ENCODE assay signal across 16 cellular contexts in the genomic region with DNA sequence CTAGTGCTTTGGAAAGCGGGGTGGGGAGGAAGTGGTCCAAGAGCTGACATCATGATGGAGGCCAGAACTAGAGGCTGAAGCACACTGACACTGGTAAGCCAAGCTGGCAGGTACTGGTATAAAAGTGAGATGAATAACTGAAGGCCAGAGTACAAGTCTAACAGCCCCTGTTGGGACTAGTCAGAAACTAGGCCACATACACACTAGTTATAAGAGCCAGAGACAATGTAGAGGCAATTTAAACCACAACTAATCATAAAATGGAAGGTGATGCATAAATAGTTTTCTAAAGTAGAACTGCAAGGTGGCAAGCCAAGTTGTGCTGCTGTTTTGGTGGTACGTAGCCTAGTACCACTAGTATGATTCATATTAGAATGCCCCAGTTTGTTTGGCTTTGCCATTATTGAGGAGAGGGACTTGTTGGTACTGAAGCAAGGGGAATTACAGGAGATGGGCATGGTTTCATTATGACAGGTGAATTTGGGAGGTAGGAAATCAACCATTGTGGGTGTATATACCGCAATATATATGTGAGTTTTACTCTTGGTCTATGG. TPM values are rescaled to one million over a fixed set of nuclear protein-coding genes. Genes with fewer than 3 reads are reported as not detected.
DNase-seq lines count a peak whose midpoint lies in the region; ATAC-seq, FAIRE-seq and TF ChIP-seq lines count a peak whose summit lies in the region.
"Had no signal": no experiment of that assay in that cellular context is flagged by ENCODE, and none has a peak within 500 bp of the region (broad histone marks: within the 10 kb centered on the region; RNA-seq: fewer than 3 reads in every experiment).

No MANE protein-coding gene starts in this region.

- H3K27me3 ChIP-seq in ascending aorta (no peaks in the 10 kb centered on the region), tibial artery (no peaks in the 10 kb centered on the region)
- H3K27me3 ChIP-seq: BLaER1 treated with 17β-estradiol and CSF1 and Interleukin-3, amounts not matched to agents 10 nM and 100 nM had no signal

- H3K9me3 ChIP-seq in ascending aorta = peaks cover 0 to 4% of the 10 kb centered on the region in 2 donors
- no peaks in the 10 kb centered on the region for H3K9me3 ChIP-seq in tibial artery
- H3K9me3 ChIP-seq in mucosa of descending colon = no peaks in the 10 kb centered on the region

- H3K4me3 ChIP-seq in ascending aorta (no peak overlapping the region), tibial artery (no peak overlapping the region), mucosa of descending colon (no peak overlapping the region)
- H3K4me3 ChIP-seq: BLaER1 treated with 17β-estradiol and CSF1 and Interleukin-3, amounts not matched to agents 10 nM and 100 nM; GM12878 had no signal

- H3K27me3 Mint-ChIP-seq in activated T-cell treated with anti-CD3 and anti-CD28 coated beads, Interleukin-2, amount 50 U/mL, for 72 hours (ENCODE audit: low read depth) = no peaks in the 10 kb centered on the region
- no peaks in the 10 kb centered on the region for H3K27me3 Mint-ChIP-seq in osteocyte (ENCODE audit: unreplicated experiment)
- H3K27me3 Mint-ChIP-seq: CD4-positive, CD25-positive, alpha-beta regulatory T cell had no signal

- no peak for FAIRE-seq in D721Med (lab: Jason Lieb, UNC)
- FAIRE-seq: GM12878 had no signal

- peak overlapping the region; percentile 84 to 87 for H3K27ac ChIP-seq in ascending aorta
- H3K27ac ChIP-seq in tibial artery = peak overlapping the region; percentile 15 to 22
- H3K27ac ChIP-seq: BLaER1 treated with 17β-estradiol and CSF1 and Interleukin-3, amounts not matched to agents 10 nM and 100 nM had no signal

- peaks cover 0 to 2% of the 10 kb centered on the region in 2 donors for H3K9me3 Mint-ChIP-seq in activated T-cell treated with anti-CD3 and anti-CD28 coated beads, Interleukin-2, amount 50 U/mL, for 72 hours
- H3K9me3 Mint-ChIP-seq in osteocyte (ENCODE audit: unreplicated experiment) = peaks cover 27% of the 10 kb centered on the region
- H3K9me3 Mint-ChIP-seq: H9 had no signal

- no peak overlapping the region for H3K27ac Mint-ChIP-seq in activated T-cell treated with anti-CD3 and anti-CD28 coated beads, Interleukin-2, amount 50 U/mL, for 72 hours
- peak overlapping the region; percentile 89 for H3K27ac Mint-ChIP-seq in osteocyte (ENCODE audit: unreplicated experiment)
- H3K27ac Mint-ChIP-seq: H9 had no signal

- no peak for DNase-seq in activated T-cell treated with anti-CD3 and anti-CD28 coated beads, Interleukin-2, amount 50 U/mL, for 72 hours
- no peak for DNase-seq in activated T-cell treated with anti-CD3 and anti-CD28 coated beads, Interleukin-2, amount 50 U/mL, for 1 hour
- DNase-seq in ascending aorta (ENCODE audit: low spot score in 2 of 2) (no peak), osteocyte (ENCODE audit: extremely low spot score, unreplicated experiment) (no peak), tibial artery (no peak), mucosa of descending colon (no peak), D721Med (ENCODE audit: insufficient read length, low spot score) (no peak)
- DNase-seq: 8988T; Calu3; CD4-positive, CD25-positive, alpha-beta regulatory T cell; DMS79; GOT3; H9 had no signal

- intact Hi-C loops in ascending aorta (cut with DNase I) = loop anchor here (5.0 kb wide), 2 partner anchors 57 to 318 kb away; a partner anchor contains a TSS
- intact Hi-C loops in tibial artery (cut with DNase I; ENCODE audit: low total_unique reads) = no loop called here
- intact Hi-C loops in mucosa of descending colon (cut with DNase I, micrococcal nuclease) = no loop called here

- no peak overlapping the region for H3K4me3 Mint-ChIP-seq in activated T-cell treated with anti-CD3 and anti-CD28 coated beads, Interleukin-2, amount 50 U/mL, for 72 hours
- H3K4me3 Mint-ChIP-seq in osteocyte (ENCODE audit: unreplicated experiment) = no peak overlapping the region
- H3K4me3 Mint-ChIP-seq: CD4-positive, CD25-positive, alpha-beta regulatory T cell; H9 had no signal

- H3K4me1 Mint-ChIP-seq in activated T-cell treated with anti-CD3 and anti-CD28 coated beads, Interleukin-2, amount 50 U/mL, for 72 hours (ENCODE audit: low read depth) = peaks cover 8% of the 10 kb centered on the region
- peaks cover 56% of the 10 kb centered on the region for H3K4me1 Mint-ChIP-seq in osteocyte (ENCODE audit: unreplicated experiment)

- no peaks in the 10 kb centered on the region for H3K36me3 ChIP-seq in ascending aorta
- no peaks in the 10 kb centered on the region for H3K36me3 ChIP-seq in tibial artery
- H3K36me3 ChIP-seq in mucosa of descending colon (ENCODE audit: low read depth) = no peaks in the 10 kb centered on the region

- ATAC-seq in activated T-cell treated with anti-CD3 and anti-CD28 coated beads, Interleukin-2, amount 50 U/mL, for 72 hours (replicated peaks in 1 of 2) = peak; percentile 39 to 51
- ATAC-seq in mucosa of descending colon (no peak), HG03045 (IDR thresholded peaks at IDR 0.05; ENCODE audit: unreplicated experiment) (no peak)
- ATAC-seq: GM12878 had no signal

- H3K4me1 ChIP-seq in ascending aorta (peaks cover 9 to 40% of the 10 kb centered on the region in 2 donors), tibial artery (peaks cover 0 to 56% (median 9%) of the 10 kb centered on the region in 4 donors), mucosa of descending colon (ENCODE audit: low read depth) (no peaks in the 10 kb centered on the region)
- H3K4me1 ChIP-seq: BLaER1 treated with 17β-estradiol and CSF1 and Interleukin-3, amounts not matched to agents 10 nM and 100 nM had no signal

- TF ChIP-seq CTCF in ascending aorta (IDR thresholded peaks at IDR 0.05) (no peak), osteocyte (IDR thresholded peaks at IDR 0.05) (no peak), tibial artery (IDR thresholded peaks at IDR 0.05) (no peak), mucosa of descending colon (IDR thresholded peaks at IDR 0.05) (no peak), D721Med (IDR thresholded peaks at IDR 0.05; ENCODE audit: insufficient read depth, missing control alignments) (no peak)

- peaks cover 14 to 16% of the 10 kb centered on the region in 2 donors for H3K36me3 Mint-ChIP-seq in activated T-cell treated with anti-CD3 and anti-CD28 coated beads, Interleukin-2, amount 50 U/mL, for 72 hours (ENCODE audit: insufficient read depth in 2 of 2)
- peaks cover 33% of the 10 kb centered on the region for H3K36me3 Mint-ChIP-seq in osteocyte (ENCODE audit: unreplicated experiment)

RNA-seq across cellular contexts. Expression of a gene that starts 57.6 kb away (rescaled TPM):
- total RNA-seq in activated T-cell treated with anti-CD3 and anti-CD28 coated beads, Interleukin-2, amount 50 U/mL, for 72 hours = under 1 TPM in 1 of 2 donors, not detected in 1; 0.07 TPM
- total RNA-seq in ascending aorta (11.6 TPM), osteocyte (9.0 and 10.1 TPM in 2 replicates), mucosa of descending colon (under 1 TPM; 0.14 to 0.73 (median 0.14) TPM)
- total RNA-seq: Calu3 had no signal

Comparison
In these comparisons a context has a peak if more than half of its experiments do, and no peak if none do; other contexts are left out.
1. ATAC-seq: peak in activated T-cell treated with anti-CD3 and anti-CD28 coated beads, Interleukin-2, amount 50 U/mL, for 72 hours (2 of 2); none in mucosa of descending colon (single experiment) and HG03045 (single experiment).